In genomic region chr20:49272654-49273053, GRCh38 we compare ENCODE assay signal across 17 cellular contexts. TPM values are rescaled to one million over a fixed set of nuclear protein-coding genes. Genes with fewer than 3 reads are reported as not detected.
DNase-seq lines count a peak whose midpoint lies in the region; ATAC-seq and TF ChIP-seq lines count a peak whose summit lies in the region.
"Had no signal": no experiment of that assay in that cellular context is flagged by ENCODE, and none has a peak within 500 bp of the region (broad histone marks: within the 10 kb centered on the region; RNA-seq: fewer than 3 reads in every experiment).

No MANE protein-coding gene starts in this region.

- H3K27ac Mint-ChIP-seq in stimulated activated naive CD8-positive, alpha-beta T cell treated with anti-CD3 and anti-CD28 coated beads, Interleukin-15, Interleukin-2, amounts not matched to agents 100 ng/mL and 50 ng/mL, for 24 hours = peak overlapping the region; percentile 56
- H3K27ac Mint-ChIP-seq in activated CD8-positive, alpha-beta T cell treated with anti-CD3 and anti-CD28 coated beads, Interleukin-2, amount 10 ng/mL, durations not matched to agents 7 days and 5 days = peak overlapping the region; percentile 65
- H3K27ac Mint-ChIP-seq in stimulated activated naive CD8-positive, alpha-beta T cell treated with anti-CD3 and anti-CD28 coated beads, Interleukin-15, amount 100 ng/mL, for 72 hours = no peak overlapping the region
- H3K27ac Mint-ChIP-seq: H9 had no signal

- peaks cover 83% of the 10 kb centered on the region for H3K4me1 Mint-ChIP-seq in stimulated activated naive CD8-positive, alpha-beta T cell treated with anti-CD3 and anti-CD28 coated beads, Interleukin-15, Interleukin-2, amounts not matched to agents 100 ng/mL and 50 ng/mL, for 24 hours (ENCODE audit: low read depth)
- peaks cover 67% of the 10 kb centered on the region for H3K4me1 Mint-ChIP-seq in activated CD8-positive, alpha-beta T cell treated with anti-CD3 and anti-CD28 coated beads, Interleukin-2, amount 10 ng/mL, durations not matched to agents 7 days and 5 days (ENCODE audit: low read depth)
- H3K4me1 Mint-ChIP-seq in stimulated activated naive CD8-positive, alpha-beta T cell treated with anti-CD3 and anti-CD28 coated beads, Interleukin-15, amount 100 ng/mL, for 72 hours = peaks cover 87% of the 10 kb centered on the region

- peaks cover 11% of the 10 kb centered on the region for H3K4me1 ChIP-seq in foreskin keratinocyte

- POLR2A ChIA-PET in activated CD8-positive, alpha-beta T cell treated with anti-CD3 and anti-CD28 coated beads, Interleukin-2, amount 10 ng/mL, durations not matched to agents 7 days and 5 days (lab: Charles Lee) = interaction anchor here (1.5 kb wide), 1 partner anchor 11 kb away, joined by 4 read pairs; no protein-coding TSS in a partner anchor

- no peaks in the 10 kb centered on the region for H3K27me3 ChIP-seq in foreskin keratinocyte
- H3K27me3 ChIP-seq: heart right ventricle had no signal

- peaks cover 79% of the 10 kb centered on the region for H3K36me3 Mint-ChIP-seq in stimulated activated naive CD8-positive, alpha-beta T cell treated with anti-CD3 and anti-CD28 coated beads, Interleukin-15, Interleukin-2, amounts not matched to agents 100 ng/mL and 50 ng/mL, for 24 hours (ENCODE audit: low read depth)
- peaks cover 73% of the 10 kb centered on the region for H3K36me3 Mint-ChIP-seq in activated CD8-positive, alpha-beta T cell treated with anti-CD3 and anti-CD28 coated beads, Interleukin-2, amount 10 ng/mL, durations not matched to agents 7 days and 5 days (ENCODE audit: low read depth)

- peaks cover 4% of the 10 kb centered on the region for H3K9me3 Mint-ChIP-seq in stimulated activated naive CD8-positive, alpha-beta T cell treated with anti-CD3 and anti-CD28 coated beads, Interleukin-15, Interleukin-2, amounts not matched to agents 100 ng/mL and 50 ng/mL, for 24 hours
- peaks cover 4% of the 10 kb centered on the region for H3K9me3 Mint-ChIP-seq in activated CD8-positive, alpha-beta T cell treated with anti-CD3 and anti-CD28 coated beads, Interleukin-2, amount 10 ng/mL, durations not matched to agents 7 days and 5 days (ENCODE audit: insufficient read depth)
- H3K9me3 Mint-ChIP-seq in stimulated activated naive CD8-positive, alpha-beta T cell treated with anti-CD3 and anti-CD28 coated beads, Interleukin-15, amount 100 ng/mL, for 72 hours = peaks cover 0 to 9% of the 10 kb centered on the region in 2 donors

- no peak for DNase-seq in stimulated activated naive CD8-positive, alpha-beta T cell treated with anti-CD3 and anti-CD28 coated beads, Interleukin-15, Interleukin-2, amounts not matched to agents 100 U/mL and 50 U/mL, for 24 hours
- DNase-seq in GM20000 (ENCODE audit: low spot score) (peak; percentile 39), foreskin keratinocyte (no peak), omental fat pad (ENCODE audit: low spot score) (no peak)
- no peak for DNase-seq in activated CD8-positive, alpha-beta T cell treated with anti-CD3 and anti-CD28 coated beads, Interleukin-2, amount 10 ng/mL, durations not matched to agents 7 days and 5 days
- DNase-seq in stimulated activated naive CD8-positive, alpha-beta T cell treated with anti-CD3 and anti-CD28 coated beads, Interleukin-15, amount 100 ng/mL, for 72 hours = no peak
- DNase-seq: DMS53, H9, heart right ventricle, kidney, NCI-H1694 treated with DMSO at 0.1 percent for 48 hours, PC-3, SK-N-SH had no signal

- CTCF ChIA-PET in activated CD8-positive, alpha-beta T cell treated with anti-CD3 and anti-CD28 coated beads, Interleukin-2, amount 10 ng/mL, durations not matched to agents 7 days and 5 days (lab: Charles Lee) = interaction anchor here (0.7 to 1.3 kb wide), 2 partner anchors 10 to 55 kb away, joined by 3 to 5 read pairs; no protein-coding TSS in a partner anchor

- TF ChIP-seq CTCF in GM20000 (IDR thresholded peaks at IDR 0.05; ENCODE audit: extremely low read depth, missing control alignments) (no peak), foreskin keratinocyte (conservative IDR thresholded peaks at IDR 0.05) (no peak), omental fat pad (IDR thresholded peaks at IDR 0.05) (no peak)

- H3K4me3 Mint-ChIP-seq in stimulated activated naive CD8-positive, alpha-beta T cell treated with anti-CD3 and anti-CD28 coated beads, Interleukin-15, Interleukin-2, amounts not matched to agents 100 ng/mL and 50 ng/mL, for 24 hours = peak overlapping the region; percentile 62
- H3K4me3 Mint-ChIP-seq in activated CD8-positive, alpha-beta T cell treated with anti-CD3 and anti-CD28 coated beads, Interleukin-2, amount 10 ng/mL, durations not matched to agents 7 days and 5 days = peak overlapping the region; percentile 42
- H3K4me3 Mint-ChIP-seq in stimulated activated naive CD8-positive, alpha-beta T cell treated with anti-CD3 and anti-CD28 coated beads, Interleukin-15, amount 100 ng/mL, for 72 hours = peak overlapping the region; percentile 49 to 53
- H3K4me3 Mint-ChIP-seq: H9 had no signal

- no peak for ATAC-seq in stimulated activated naive CD8-positive, alpha-beta T cell treated with anti-CD3 and anti-CD28 coated beads, Interleukin-15, Interleukin-2, amounts not matched to agents 100 U/mL and 50 U/mL, for 24 hours
- no peak for ATAC-seq in activated CD8-positive, alpha-beta T cell treated with anti-CD3 and anti-CD28 coated beads, Interleukin-2, amount 10 ng/mL, durations not matched to agents 7 days and 5 days
- ATAC-seq in stimulated activated naive CD8-positive, alpha-beta T cell treated with anti-CD3 and anti-CD28 coated beads, Interleukin-15, amount 100 ng/mL, for 72 hours = no peak
- ATAC-seq in GM21381 (IDR thresholded peaks at IDR 0.05; ENCODE audit: unreplicated experiment) = no peak
- no peak for ATAC-seq in foreskin keratinocyte
- ATAC-seq in omental fat pad (ENCODE audit: low FRiP score) = no peak
- ATAC-seq: heart right ventricle, PC-3 had no signal

- no peaks in the 10 kb centered on the region for H3K27me3 Mint-ChIP-seq in stimulated activated naive CD8-positive, alpha-beta T cell treated with anti-CD3 and anti-CD28 coated beads, Interleukin-15, Interleukin-2, amounts not matched to agents 100 ng/mL and 50 ng/mL, for 24 hours
- H3K27me3 Mint-ChIP-seq in activated CD8-positive, alpha-beta T cell treated with anti-CD3 and anti-CD28 coated beads, Interleukin-2, amount 10 ng/mL, durations not matched to agents 7 days and 5 days (ENCODE audit: low read depth) = no peaks in the 10 kb centered on the region
- H3K27me3 Mint-ChIP-seq in stimulated activated naive CD8-positive, alpha-beta T cell treated with anti-CD3 and anti-CD28 coated beads, Interleukin-15, amount 100 ng/mL, for 72 hours = no peaks in the 10 kb centered on the region

- no peak overlapping the region for H3K27ac ChIP-seq in foreskin keratinocyte
- H3K27ac ChIP-seq: prostate gland, thoracic aorta had no signal

RNA-seq across cellular contexts. Expression of gene ZNFX1, which starts 5.2 kb away (rescaled TPM):
- total RNA-seq in activated CD8-positive, alpha-beta T cell treated with anti-CD3 and anti-CD28 coated beads, Interleukin-2, amount 10 ng/mL, durations not matched to agents 7 days and 5 days = 10 to 100 TPM; 52.7 to 54.2 TPM
- total RNA-seq in foreskin keratinocyte (34.0 and 42.6 TPM in 2 replicates), omental fat pad (100 to 1,000 TPM in 1 of 4 donors, 10 to 100 TPM in 3; 40.5 to 106 (median 54.8) TPM)
- polyA plus RNA-seq in foreskin keratinocyte = 8.4 and 9.1 TPM in 2 replicates

RNA-seq across cellular contexts. Expression of gene DDX27, which starts 53.4 kb away (rescaled TPM):
- 10 to 100 TPM; 38.3 to 38.6 TPM for total RNA-seq in activated CD8-positive, alpha-beta T cell treated with anti-CD3 and anti-CD28 coated beads, Interleukin-2, amount 10 ng/mL, durations not matched to agents 7 days and 5 days
- total RNA-seq in foreskin keratinocyte (47.2 and 51.5 TPM in 2 replicates), omental fat pad (10 to 100 TPM; 23.6 to 36.3 (median 29.4) TPM)
- 32.9 and 38.0 TPM in 2 replicates for polyA plus RNA-seq in foreskin keratinocyte

Comparison
In these comparisons a context has a peak if more than half of its experiments do, and no peak if none do; other contexts are left out.
1. H3K27ac Mint-ChIP-seq: peak in stimulated activated naive CD8-positive, alpha-beta T cell treated with anti-CD3 and anti-CD28 coated beads, Interleukin-15, Interleukin-2, amounts not matched to agents 100 ng/mL and 50 ng/mL, for 24 hours (single experiment) and activated CD8-positive, alpha-beta T cell treated with anti-CD3 and anti-CD28 coated beads, Interleukin-2, amount 10 ng/mL, durations not matched to agents 7 days and 5 days (single experiment); none in stimulated activated naive CD8-positive, alpha-beta T cell treated with anti-CD3 and anti-CD28 coated beads, Interleukin-15, amount 100 ng/mL, for 72 hours (0 of 2).
2. Peak in every context shown above with its lines, with median percentiles within 50 percentile points of each other: H3K4me3 Mint-ChIP-seq.